21 cellular contexts compared by ENCODE assay signal in genomic region chr12:113908584-113909100, GRCh38.
"Had no signal": no experiment of that assay in that cellular context is flagged by ENCODE, and none has a peak within 500 bp of the region (broad histone marks: within the 10 kb centered on the region; RNA-seq: fewer than 3 reads in every experiment).

No MANE protein-coding gene starts in this region.

- H3K9me3 ChIP-seq: ovary had no signal

- H3K4me3 Mint-ChIP-seq: naive B cell, neural crest cell had no signal

- H2AFZ ChIP-seq: hepatocyte had no signal

- ATAC-seq: left colon, left ventricle myocardium superior, right cardiac atrium had no signal

- DNase-seq: cortex of kidney; effector CD8-positive, alpha-beta T cell; foreskin melanocyte; head of caudate nucleus; kidney; left colon; left ventricle myocardium superior; mesendoderm; naive B cell; nucleus accumbens; ovary; right cardiac atrium; stimulated activated CD4-positive, alpha-beta T cell treated with anti-CD3 and anti-CD28 coated beads, Interleukin-2, amount 100 ng/mL, for 48 hours; stimulated activated naive CD4-positive, alpha-beta T cell treated with Interleukin-2 at 50 U/mL for 16 hours; trophoblast cell had no signal

- FAIRE-seq: kidney, urothelium cell line had no signal

- H3K27ac ChIP-seq: dorsolateral prefrontal cortex, hepatocyte, ovary had no signal

- H3K4me1 Mint-ChIP-seq: neural crest cell had no signal

- H3K9me3 Mint-ChIP-seq: naive B cell, neural crest cell had no signal

- H3K27me3 Mint-ChIP-seq: naive B cell had no signal

- H3K36me3 ChIP-seq: ovary had no signal

- H3K79me2 ChIP-seq: hepatocyte had no signal

- H3K4me2 ChIP-seq: hepatocyte, smooth muscle cell had no signal

- H3K27me3 ChIP-seq: dorsolateral prefrontal cortex, hepatocyte, ovary had no signal

- H3K4me3 ChIP-seq: dorsolateral prefrontal cortex, hepatocyte, lung, ovary, smooth muscle cell had no signal
